In genomic region chrX:154388649-154389048, GRCh38 we compare ENCODE assay signal across 8 cellular contexts. TPM values are rescaled to one million over a fixed set of nuclear protein-coding genes. Genes with fewer than 3 reads are reported as not detected.
DNase-seq lines count a peak whose midpoint lies in the region; ATAC-seq and TF ChIP-seq lines count a peak whose summit lies in the region.
"Not testable (repeated sequence)": the region's sequence is repeated elsewhere in the genome, so short reads cannot be mapped to it uniquely, and the experiment has no call there.

No MANE protein-coding gene starts in this region.

- TF ChIP-seq CTCF in CD8-positive, alpha-beta T cell (IDR thresholded peaks at IDR 0.05); Panc1 (IDR thresholded peaks at IDR 0.05); left lung (IDR thresholded peaks at IDR 0.05): not testable (repeated sequence)

- H3K9me3 ChIP-seq in CD8-positive, alpha-beta T cell (ENCODE audit: low read length); Panc1 (ENCODE audit: control insufficient read depth, insufficient read depth, low read depth, low read length); left lung: not testable (repeated sequence)

- H3K27ac Mint-ChIP-seq in CD8-positive, alpha-beta T cell; effector memory CD8-positive, alpha-beta T cell; stimulated activated memory B cell treated with anti-CD40 and anti-IgM and Interleukin-4, amounts not matched to agents 10 μg/mL and 1 μg/mL and 100 μg/mL, for 72 hours: not testable (repeated sequence)

- not testable (repeated sequence) for H3K4me1 ChIP-seq in CD8-positive, alpha-beta T cell (ENCODE audit: insufficient read depth, low read length); Panc1 (ENCODE audit: control insufficient read depth, insufficient read depth, low read length); left lung

- H3K27me3 ChIP-seq in CD8-positive, alpha-beta T cell (ENCODE audit: insufficient read depth, low read length); Panc1 (ENCODE audit: control insufficient read depth, insufficient read depth, low read length); left lung: not testable (repeated sequence)

- H3K9me3 Mint-ChIP-seq in CD8-positive, alpha-beta T cell; activated T-cell treated with anti-CD3 and anti-CD28 coated beads, Interleukin-2, amount 50 U/mL, for 4 hours; effector memory CD8-positive, alpha-beta T cell; stimulated activated memory B cell treated with anti-CD40 and anti-IgM and Interleukin-4, amounts not matched to agents 10 μg/mL and 1 μg/mL and 100 μg/mL, for 72 hours: not testable (repeated sequence)

- H3K4me3 ChIP-seq in CD8-positive, alpha-beta T cell (ENCODE audit: low read depth, low read length); Panc1 (ENCODE audit: low read depth in 2 of 2, low read length in 2 of 2); left lung: not testable (repeated sequence)

- POLR2A ChIA-PET in CD8-positive, alpha-beta T cell (lab: Charles Lee); Panc1 (lab: Charles Lee): not testable (repeated sequence)

- CTCF ChIA-PET in CD8-positive, alpha-beta T cell (lab: Charles Lee); Panc1 (lab: Charles Lee): not testable (repeated sequence)

- intact Hi-C loops in CD8-positive, alpha-beta T cell (cut with DNase I, micrococcal nuclease); Panc1 (cut with micrococcal nuclease; ENCODE audit: unreplicated experiment); left lung (cut with DNase I): not testable (repeated sequence)

- in situ Hi-C loops in Panc1 (cut with HindIII; ENCODE audit: low pct_unique_long_range_greater_than_20kb, low sequenced_read_pairs), result not testable (repeated sequence)

- H3K4me1 Mint-ChIP-seq in CD8-positive, alpha-beta T cell (ENCODE audit: low read depth); activated T-cell treated with anti-CD3 and anti-CD28 coated beads, Interleukin-2, amount 50 U/mL, for 4 hours (ENCODE audit: low read depth); effector memory CD8-positive, alpha-beta T cell (ENCODE audit: low read depth in 2 of 2); stimulated activated memory B cell treated with anti-CD40 and anti-IgM and Interleukin-4, amounts not matched to agents 10 μg/mL and 1 μg/mL and 100 μg/mL, for 72 hours: not testable (repeated sequence)

- H3K27me3 Mint-ChIP-seq in CD8-positive, alpha-beta T cell (ENCODE audit: low read depth); activated T-cell treated with anti-CD3 and anti-CD28 coated beads, Interleukin-2, amount 50 U/mL, for 4 hours (ENCODE audit: low read depth); effector memory CD8-positive, alpha-beta T cell; stimulated activated memory B cell treated with anti-CD40 and anti-IgM and Interleukin-4, amounts not matched to agents 10 μg/mL and 1 μg/mL and 100 μg/mL, for 72 hours: not testable (repeated sequence)

- ATAC-seq in CD8-positive, alpha-beta T cell, result peak; percentile 1
- peak; percentile 15 for ATAC-seq in GM21381 (IDR thresholded peaks at IDR 0.05; ENCODE audit: unreplicated experiment)
- ATAC-seq in HG02642 (IDR thresholded peaks at IDR 0.05; ENCODE audit: poor library complexity, unreplicated experiment), result peak; percentile 14
- ATAC-seq in Panc1, result 0 out of 2 replicates have a peak, but pooled peaks have one; percentile 4
- ATAC-seq in activated T-cell treated with anti-CD3 and anti-CD28 coated beads, Interleukin-2, amount 50 U/mL, for 4 hours, result peak; percentile 29 to 31
- peak; percentile 19 for ATAC-seq in effector memory CD8-positive, alpha-beta T cell (replicated peaks)
- peak; percentile 3 for ATAC-seq in left lung
- peak; percentile 34 for ATAC-seq in stimulated activated memory B cell treated with anti-CD40 and anti-IgM and Interleukin-4, amounts not matched to agents 10 μg/mL and 1 μg/mL and 100 μg/mL, for 72 hours

- not testable (repeated sequence) for H3K27ac ChIP-seq in CD8-positive, alpha-beta T cell (ENCODE audit: low read depth, low read length); Panc1 (ENCODE audit: low read length); left lung

- BruUV-seq in Panc1 (replicated peaks; lab: Mats Ljungman, UMichigan), result not testable (repeated sequence)

- H3K36me3 Mint-ChIP-seq in CD8-positive, alpha-beta T cell; activated T-cell treated with anti-CD3 and anti-CD28 coated beads, Interleukin-2, amount 50 U/mL, for 4 hours (ENCODE audit: insufficient read depth); effector memory CD8-positive, alpha-beta T cell (ENCODE audit: insufficient read depth); stimulated activated memory B cell treated with anti-CD40 and anti-IgM and Interleukin-4, amounts not matched to agents 10 μg/mL and 1 μg/mL and 100 μg/mL, for 72 hours: not testable (repeated sequence)

- H3K4me3 Mint-ChIP-seq in CD8-positive, alpha-beta T cell; activated T-cell treated with anti-CD3 and anti-CD28 coated beads, Interleukin-2, amount 50 U/mL, for 4 hours; effector memory CD8-positive, alpha-beta T cell; stimulated activated memory B cell treated with anti-CD40 and anti-IgM and Interleukin-4, amounts not matched to agents 10 μg/mL and 1 μg/mL and 100 μg/mL, for 72 hours: not testable (repeated sequence)

- not testable (repeated sequence) for H3K36me3 ChIP-seq in CD8-positive, alpha-beta T cell (ENCODE audit: insufficient read depth, low read length); Panc1 (ENCODE audit: control insufficient read depth, insufficient read depth, low read length); left lung

- not testable (repeated sequence) for DNase-seq in CD8-positive, alpha-beta T cell; Panc1 (ENCODE audit: low read depth, low spot score); activated T-cell treated with anti-CD3 and anti-CD28 coated beads, Interleukin-2, amount 50 U/mL, for 4 hours; effector memory CD8-positive, alpha-beta T cell; left lung

RNA-seq across cellular contexts. Expression of gene RPL10, which starts 9.5 kb away (rescaled TPM):
- 1,000 to 10,000 TPM; 6,105 to 6,263 TPM for total RNA-seq in CD8-positive, alpha-beta T cell
- total RNA-seq in Panc1 (2021; ENCODE audit: unreplicated experiment), result 2,466 TPM
- 2,477 TPM for polyA plus RNA-seq in Panc1 (2012; ENCODE audit: insufficient read length)
- total RNA-seq in activated T-cell treated with anti-CD3 and anti-CD28 coated beads, Interleukin-2, amount 50 U/mL, for 4 hours, result 1,000 to 10,000 TPM; 3,297 to 3,503 (median 3,452) TPM
- total RNA-seq in left lung, result 1,000 to 10,000 TPM; 2,309 to 2,455 TPM

RNA-seq across cellular contexts. Expression of gene EMD, which starts 9.6 kb away (rescaled TPM):
- total RNA-seq in CD8-positive, alpha-beta T cell, result 100 to 1,000 TPM; 176 TPM
- total RNA-seq in Panc1 (2021; ENCODE audit: unreplicated experiment), result 178 TPM
- polyA plus RNA-seq in Panc1 (2012; ENCODE audit: insufficient read length), result 209 TPM
- 100 to 1,000 TPM; 107 to 113 (median 111) TPM for total RNA-seq in activated T-cell treated with anti-CD3 and anti-CD28 coated beads, Interleukin-2, amount 50 U/mL, for 4 hours
- 10 to 100 TPM; 50.1 to 56.6 TPM for total RNA-seq in left lung

RNA-seq across cellular contexts. Expression of gene FLNA, which starts 14.2 kb away (rescaled TPM):
- total RNA-seq in CD8-positive, alpha-beta T cell, result 1,000 to 10,000 TPM; 1,274 to 1,333 TPM
- total RNA-seq in Panc1 (2021; ENCODE audit: unreplicated experiment), result 920 TPM
- 914 TPM for polyA plus RNA-seq in Panc1 (2012; ENCODE audit: insufficient read length)
- 100 to 1,000 TPM; 765 to 924 (median 866) TPM for total RNA-seq in activated T-cell treated with anti-CD3 and anti-CD28 coated beads, Interleukin-2, amount 50 U/mL, for 4 hours
- 1,000 to 10,000 TPM; 1,139 to 1,793 TPM for total RNA-seq in left lung

RNA-seq across cellular contexts. Expression of gene DNASE1L1, which starts 20.4 kb away (rescaled TPM):
- total RNA-seq in CD8-positive, alpha-beta T cell, result 10 to 100 TPM; 19.3 to 19.7 TPM
- 60.4 TPM for total RNA-seq in Panc1 (2021; ENCODE audit: unreplicated experiment)
- polyA plus RNA-seq in Panc1 (2012; ENCODE audit: insufficient read length), result 104 TPM
- total RNA-seq in activated T-cell treated with anti-CD3 and anti-CD28 coated beads, Interleukin-2, amount 50 U/mL, for 4 hours, result 1 to 10 TPM; 4.0 to 7.3 (median 5.1) TPM
- total RNA-seq in left lung, result 10 to 100 TPM; 34.7 to 36.1 TPM

RNA-seq across cellular contexts. Expression of gene TAFAZZIN, which starts 22.7 kb away (rescaled TPM):
- 10 to 100 TPM; 48.9 to 52.3 TPM for total RNA-seq in CD8-positive, alpha-beta T cell
- total RNA-seq in Panc1 (2021; ENCODE audit: unreplicated experiment) (113 TPM), left lung (10 to 100 TPM; 34.7 to 45.5 TPM)
- polyA plus RNA-seq in Panc1 (2012; ENCODE audit: insufficient read length), result 123 TPM
- total RNA-seq in activated T-cell treated with anti-CD3 and anti-CD28 coated beads, Interleukin-2, amount 50 U/mL, for 4 hours, result 10 to 100 TPM; 37.9 to 39.3 (median 38.2) TPM
